Comparison of ENCODE assay signal across 12 cellular contexts in genomic region chr11:116703421-116703820, GRCh38.
DNase-seq lines count a peak whose midpoint lies in the region; FAIRE-seq and TF ChIP-seq lines count a peak whose summit lies in the region.
"Had no signal": no experiment of that assay in that cellular context is flagged by ENCODE, and none has a peak within 500 bp of the region (broad histone marks: within the 10 kb centered on the region; RNA-seq: fewer than 3 reads in every experiment).

No MANE protein-coding gene starts in this region.

- no peak overlapping the region for H3K23ac ChIP-seq in H1 (ENCODE audit: insufficient read length)

- no peak overlapping the region for H2BK20ac ChIP-seq in H1 (ENCODE audit: low read length)

- no peak overlapping the region for H2AFZ ChIP-seq in H1 (ENCODE audit: low read length)

- no peak overlapping the region for H4K91ac ChIP-seq in H1 (replicated peaks; ENCODE audit: insufficient read length, low read length)

- no peak overlapping the region for H3K9ac ChIP-seq in H1 (replicated peaks in 1 of 4; ENCODE audit: extremely low read depth in 1 of 4, low read depth in 3 of 4, low read length in 3 of 4)

- no peak for FAIRE-seq in H1 (lab: Jason Lieb, UNC)
- FAIRE-seq: A204.1 had no signal

- DNase-seq in NCI-H187 (lab: John Stamatoyannopoulos, UW): peak; percentile 20 to 60
- no peak for DNase-seq in NCI-H187 treated with DMSO at 0.1 percent for 48 hours (lab: John Stamatoyannopoulos, UW)
- peak; percentile 94 for DNase-seq in NCI-H526 treated with DMSO at 0.1 percent for 48 hours (lab: John Stamatoyannopoulos, UW)
- DNase-seq in H1 (ENCODE audit: low read depth in 1 of 2, low spot score in 2 of 2): peak in 1 of 2 experiments; percentile 76
- peak; percentile 69 for DNase-seq in spleen
- no peak for DNase-seq in activated T-cell treated with anti-CD3 and anti-CD28 coated beads, Interleukin-2, amount 50 U/mL, for 1 hour
- no peak for DNase-seq in dedifferentiated amniotic fluid mesenchymal stem cell (ENCODE audit: extremely low spot score)
- no peak for DNase-seq in activated CD4-positive, CD25-positive, alpha-beta regulatory T cell (lab: John Stamatoyannopoulos, UW)
- DNase-seq: colonic mucosa, psoas muscle had no signal

- no peaks in the 10 kb centered on the region for H3K23me2 ChIP-seq in H1 (ENCODE audit: low read depth, low read length)

- TF ChIP-seq CTCF in H1 (IDR thresholded peaks at IDR 0.05; ENCODE audit: control extremely low read depth in 1 of 3, insufficient read depth in 1 of 3, low read depth in 1 of 3, low read length in 3 of 3): peak in 1 of 3 experiments; percentile 7; a peak in 1 of 4 replicates
- TF ChIP-seq CTCF in spleen (IDR thresholded peaks at IDR 0.05 in 8 of 11, conservative IDR thresholded peaks at IDR 0.05 in 3 of 11): no peak

- 0 out of 2 replicates have a peak overlapping the region, but pooled peaks have one; percentile 31 for H2BK15ac ChIP-seq in H1 (ENCODE audit: low read length)

- CTCF ChIA-PET in H1 (lab: Charles Lee; ENCODE audit: partially characterized antibody): interaction anchor here (0.6 to 4.3 kb wide), 15 partner anchors 9 to 1898 kb away, joined by 3 to 35 read pairs (median 5); no protein-coding TSS in a partner anchor

- H4K5ac ChIP-seq in H1 (ENCODE audit: insufficient read length, low read depth, low read length): no peak overlapping the region

- H2BK120ac ChIP-seq in H1 (replicated peaks; ENCODE audit: low read depth, low read length): no peak overlapping the region

- H2AK5ac ChIP-seq in H1 (ENCODE audit: low read depth, low read length): no peak overlapping the region

- H3K14ac ChIP-seq in H1 (ENCODE audit: insufficient read length): no peak overlapping the region

- H3K36me3 ChIP-seq in H1 (ENCODE audit: control insufficient read depth in 2 of 4, insufficient read depth in 4 of 4, low read length in 3 of 4) (no peaks in the 10 kb centered on the region), spleen (no peaks in the 10 kb centered on the region)
- H3K36me3 ChIP-seq: colonic mucosa, SJSA1 had no signal

- H3K27ac ChIP-seq in H1 (ENCODE audit: low read depth, low read length) (no peak overlapping the region; the same call in 1 of the 2 replicates), spleen (no peak overlapping the region)
- H3K27ac ChIP-seq: colonic mucosa, psoas muscle, SJSA1 had no signal

- no peaks in the 10 kb centered on the region for H3K79me1 ChIP-seq in H1 (ENCODE audit: low read depth, low read length)

- TF ChIP-seq POLR2A in H1 (IDR thresholded peaks at IDR 0.05; ENCODE audit: control extremely low read depth in 1 of 2, low read depth in 2 of 2, low read length in 2 of 2) (no peak), spleen (IDR thresholded peaks at IDR 0.05) (no peak)

- TF ChIP-seq EP300 in H1 (IDR thresholded peaks at IDR 0.05; ENCODE audit: borderline replicate concordance in 1 of 2, low read depth in 2 of 2, low read length in 2 of 2): no peak

- TF ChIP-seq RAD21 in H1 (IDR thresholded peaks at IDR 0.05 in 1 of 2, conservative IDR thresholded peaks at IDR 0.05 in 1 of 2; ENCODE audit: low read depth in 2 of 2, low read length in 2 of 2): no peak

- H4K8ac ChIP-seq in H1 (ENCODE audit: extremely low read depth, insufficient read depth, low read length): no peak overlapping the region

- peak overlapping the region in 1 of 2 experiments; percentile 6; a peak in 1 of 4 replicates for H3K4me2 ChIP-seq in H1 (ENCODE audit: insufficient read depth in 1 of 2, low read depth in 2 of 2, low read length in 2 of 2)

- H3K56ac ChIP-seq in H1 (replicated peaks; ENCODE audit: insufficient read length, low read depth, low read length): no peak overlapping the region

- no peak overlapping the region for H2BK12ac ChIP-seq in H1 (ENCODE audit: low read depth, low read length)

- POLR2A ChIA-PET in H1 (lab: Charles Lee; ENCODE audit: partially characterized antibody): interaction anchor here (0.7 kb wide), 1 partner anchor 11 kb away, joined by 3 read pairs; no protein-coding TSS in a partner anchor

- H3K27me3 ChIP-seq in H1 (replicated peaks in 1 of 4; ENCODE audit: control insufficient read depth in 3 of 4, extremely low read depth in 1 of 4, insufficient read depth in 3 of 4, low read length in 3 of 4) (peaks cover 0 to 15% (median 8%) of the 10 kb centered on the region in 4 experiments; a peak in 4 of 7 replicates), spleen (replicated peaks in 1 of 7) (peaks cover 0 to 28% (median 7%) of the 10 kb centered on the region in 7 donors)
- H3K27me3 ChIP-seq: colonic mucosa, SJSA1 had no signal

- peaks cover 0 to 13% (median 7%) of the 10 kb centered on the region in 4 experiments; a peak in 5 of 7 replicates for H3K4me1 ChIP-seq in H1 (replicated peaks in 1 of 4; ENCODE audit: control insufficient read depth in 3 of 4, insufficient read depth in 4 of 4, low read length in 3 of 4)
- H3K4me1 ChIP-seq in spleen: peaks cover 0 to 6% (median 0%) of the 10 kb centered on the region in 6 donors
- H3K4me1 ChIP-seq: colonic mucosa, SJSA1 had no signal

- H3K18ac ChIP-seq in H1 (ENCODE audit: extremely low read depth, low read length): no peak overlapping the region

- no peaks in the 10 kb centered on the region for H4K20me1 ChIP-seq in H1 (replicated peaks in 1 of 2; ENCODE audit: control insufficient read depth in 1 of 2, insufficient read depth in 2 of 2, low read length in 2 of 2)

- WGBS in H1 (ENCODE audit: extremely low coverage in 1 of 2, insufficient coverage in 1 of 2, insufficient read length in 1 of 2, insufficient replicate concordance in 2 of 2, low coverage in 1 of 2, low lambda C conversion rate in 2 of 2, missing lambda C conversion rate in 1 of 2), 2 experiments: 41% methylated on average over 11 of the region's 11 CpGs; no CpG with 5 or more reads in 1 of the 2 experiments
- 35 to 48% (median 44%) methylated on average over 6 to 11 of the region's 11 CpGs for WGBS in spleen, 5 donors

- no peak overlapping the region for H3K4ac ChIP-seq in H1 (replicated peaks; ENCODE audit: insufficient read length, low read depth, low read length)

- no peaks in the 10 kb centered on the region for H3K9me3 ChIP-seq in H1 (ENCODE audit: insufficient read depth in 2 of 2, low read depth in 1 of 2, low read length in 1 of 2)
- no peaks in the 10 kb centered on the region for H3K9me3 ChIP-seq in spleen
- H3K9me3 ChIP-seq: colonic mucosa, psoas muscle, SJSA1 had no signal

- intact Hi-C loops in spleen (cut with DNase I; ENCODE audit: low total_unique reads): no loop called here

- H2BK5ac ChIP-seq in H1 (ENCODE audit: low read depth, low read length): no peak overlapping the region

- no peak overlapping the region for H3K4me3 ChIP-seq in H1 (ENCODE audit: extremely low read depth in 1 of 4, insufficient read depth in 2 of 4, low read depth in 3 of 4, low read length in 4 of 4)
- no peak overlapping the region for H3K4me3 ChIP-seq in spleen
- H3K4me3 ChIP-seq: colonic mucosa, psoas muscle, SJSA1 had no signal

- H3K79me2 ChIP-seq in H1 (ENCODE audit: control insufficient read depth in 1 of 2, insufficient read depth in 2 of 2, low read length in 2 of 2): no peaks in the 10 kb centered on the region

TF ChIP-seq in H1, 55 proteins besides CTCF, POLR2A, EP300 and RAD21:
- TF ChIP-seq MAX (IDR thresholded peaks at IDR 0.05) (peak; percentile 32; the same call in 1 of the 2 replicates), CBX5 (IDR thresholded peaks at IDR 0.05; ENCODE audit: low read depth, low read length) (no peak)

Comparison
In these comparisons a context has a peak if more than half of its experiments do, and no peak if none do; other contexts are left out.
1. DNase-seq: peak in NCI-H187 (2 of 2), NCI-H526 treated with DMSO at 0.1 percent for 48 hours (single experiment) and spleen (single experiment); none in NCI-H187 treated with DMSO at 0.1 percent for 48 hours (single experiment), activated T-cell treated with anti-CD3 and anti-CD28 coated beads, Interleukin-2, amount 50 U/mL, for 1 hour (single experiment), dedifferentiated amniotic fluid mesenchymal stem cell (single experiment) and activated CD4-positive, CD25-positive, alpha-beta regulatory T cell (0 of 4).